ENCODE assay signal across 1 cellular context in genomic region chr7:47573758-47574472, GRCh38.
TF ChIP-seq lines count a peak whose summit lies in the region.

No MANE protein-coding gene starts in this region.

TF ChIP-seq in SK-N-SH treated with all-trans-retinoic acid at 6 μM for 48 hours, 23 proteins besides CTCF, POLR2A, EP300 and RAD21 (continued from another document):
- 0 out of 2 replicates have a peak, but pooled peaks have one; percentile 26 for TF ChIP-seq ZNF8 (CRISPR knock-in tag; IDR thresholded peaks at IDR 0.05)
- peak; percentile 77; the same call in 1 of the 2 replicates for TF ChIP-seq CREB5 (CRISPR knock-in tag; IDR thresholded peaks at IDR 0.05; ENCODE audit: low read depth)
- TF ChIP-seq RARB (CRISPR knock-in tag; IDR thresholded peaks at IDR 0.05), result peak; percentile 92
- TF ChIP-seq PPARA (CRISPR knock-in tag; IDR thresholded peaks at IDR 0.05; ENCODE audit: borderline replicate concordance), result no peak
- TF ChIP-seq TOX (CRISPR knock-in tag; IDR thresholded peaks at IDR 0.05; ENCODE audit: borderline replicate concordance), result peak; percentile 88
